8 cellular contexts compared by ENCODE assay signal in the genomic region with DNA sequence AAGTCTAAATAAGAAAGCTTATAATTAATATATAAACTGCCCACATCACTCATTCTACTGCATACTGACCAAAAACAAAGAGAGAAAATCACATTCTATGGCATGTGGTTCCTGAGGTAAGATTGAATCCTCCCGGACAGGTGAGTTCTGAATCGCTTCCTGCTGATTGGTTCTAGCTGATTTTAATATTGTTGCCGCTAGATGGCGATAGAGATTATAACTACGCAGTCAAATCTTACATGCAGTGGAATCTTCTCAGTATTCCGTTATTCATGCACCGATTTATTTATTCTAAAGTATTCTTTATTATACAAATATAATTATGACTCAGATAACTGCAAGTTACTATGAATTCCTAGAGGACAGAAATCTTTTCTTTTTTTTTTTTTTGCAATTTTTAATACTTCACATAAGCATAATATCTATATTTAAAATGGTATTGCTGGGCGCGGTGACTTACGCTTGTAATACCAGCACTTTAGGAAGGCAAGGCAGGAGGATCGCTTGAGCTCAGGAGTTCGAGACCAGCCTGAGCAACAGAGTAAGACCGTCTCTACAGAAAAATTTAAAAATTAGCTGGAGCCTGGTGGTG. TPM values are rescaled to one million over a fixed set of nuclear protein-coding genes. Genes with fewer than 3 reads are reported as not detected.
DNase-seq lines count a peak whose midpoint lies in the region; ATAC-seq and TF ChIP-seq lines count a peak whose summit lies in the region.
"Had no signal": no experiment of that assay in that cellular context is flagged by ENCODE, and none has a peak within 500 bp of the region (broad histone marks: within the 10 kb centered on the region; RNA-seq: fewer than 3 reads in every experiment).

No MANE protein-coding gene starts in this region.

- DNase-seq in EH (ENCODE audit: low read depth) (peak; percentile 62), NCI-H460 (ENCODE audit: extremely low read depth, low read depth) (peak; percentile 72), astrocyte of the cerebellum (ENCODE audit: low read depth) (peak; percentile 43), hepatic stellate cell (ENCODE audit: low spot score) (peak; percentile 30)
- DNase-seq in stimulated activated effector memory CD8-positive, alpha-beta T cell treated with anti-CD3 and anti-CD28 coated beads, Interleukin-12 subunit alpha, Interleukin-12 subunit beta, amount 100 ng/mL, for 72 hours (ENCODE audit: low spot score in 2 of 2), result peak in 1 of 2 donors; percentile 29

- H3K4me3 ChIP-seq in astrocyte of the cerebellum (ENCODE audit: low read depth, low read length), result no peak overlapping the region

- no peak overlapping the region for H3K27ac Mint-ChIP-seq in stimulated activated effector memory CD8-positive, alpha-beta T cell treated with anti-CD3 and anti-CD28 coated beads, Interleukin-12 subunit alpha, Interleukin-12 subunit beta, amount 100 ng/mL, for 72 hours
- H3K27ac Mint-ChIP-seq: stimulated activated naive CD8-positive, alpha-beta T cell treated with anti-CD3 and anti-CD28 coated beads, Interleukin-15, Interleukin-2, amounts not matched to agents 100 ng/mL and 50 ng/mL, for 24 hours had no signal

- in situ Hi-C loops in astrocyte of the cerebellum (cut with HindIII; ENCODE audit: low sequenced_read_pairs), result no loop called here

- H3K36me3 Mint-ChIP-seq in stimulated activated effector memory CD8-positive, alpha-beta T cell treated with anti-CD3 and anti-CD28 coated beads, Interleukin-12 subunit alpha, Interleukin-12 subunit beta, amount 100 ng/mL, for 72 hours, result no peaks in the 10 kb centered on the region

- no peak overlapping the region for H3K4me3 Mint-ChIP-seq in stimulated activated effector memory CD8-positive, alpha-beta T cell treated with anti-CD3 and anti-CD28 coated beads, Interleukin-12 subunit alpha, Interleukin-12 subunit beta, amount 100 ng/mL, for 72 hours
- H3K4me3 Mint-ChIP-seq: stimulated activated naive CD8-positive, alpha-beta T cell treated with anti-CD3 and anti-CD28 coated beads, Interleukin-15, Interleukin-2, amounts not matched to agents 100 ng/mL and 50 ng/mL, for 24 hours had no signal

- H3K9me3 Mint-ChIP-seq in stimulated activated effector memory CD8-positive, alpha-beta T cell treated with anti-CD3 and anti-CD28 coated beads, Interleukin-12 subunit alpha, Interleukin-12 subunit beta, amount 100 ng/mL, for 72 hours, result no peaks in the 10 kb centered on the region
- H3K9me3 Mint-ChIP-seq: stimulated activated naive CD8-positive, alpha-beta T cell treated with anti-CD3 and anti-CD28 coated beads, Interleukin-15, Interleukin-2, amounts not matched to agents 100 ng/mL and 50 ng/mL, for 24 hours had no signal

- peak; percentile 51 for TF ChIP-seq CTCF in astrocyte of the cerebellum (IDR thresholded peaks at IDR 0.05; ENCODE audit: low read depth, low read length, missing control alignments)

- H3K4me1 Mint-ChIP-seq in stimulated activated effector memory CD8-positive, alpha-beta T cell treated with anti-CD3 and anti-CD28 coated beads, Interleukin-12 subunit alpha, Interleukin-12 subunit beta, amount 100 ng/mL, for 72 hours, result no peaks in the 10 kb centered on the region

- ATAC-seq in GM19455 (IDR thresholded peaks at IDR 0.05; ENCODE audit: unreplicated experiment) (peak; percentile 87), HG03469 (IDR thresholded peaks at IDR 0.05; ENCODE audit: unreplicated experiment) (peak; percentile 73)
- ATAC-seq in stimulated activated effector memory CD8-positive, alpha-beta T cell treated with anti-CD3 and anti-CD28 coated beads, Interleukin-12 subunit alpha, Interleukin-12 subunit beta, amount 100 ng/mL, for 72 hours, result peak; percentile 65

RNA-seq across cellular contexts. Expression of a gene that starts 24.2 kb away (rescaled TPM):
- 55.1 and 61.4 TPM in 2 replicates for total RNA-seq in NCI-H460 (2014; rRNA removed; shearing (Covaris generic))
- polyA plus RNA-seq in NCI-H460 (2014; cell fraction: nucleus; rRNA removed), result 27.7 and 32.5 TPM in 2 replicates
